In genomic region chr3:121641127-121641526, GRCh38 we compare ENCODE assay signal across 20 cellular contexts. TPM values are rescaled to one million over a fixed set of nuclear protein-coding genes. Genes with fewer than 3 reads are reported as not detected.
DNase-seq lines count a peak whose midpoint lies in the region; ATAC-seq and FAIRE-seq lines count a peak whose summit lies in the region.
"Had no signal": no experiment of that assay in that cellular context is flagged by ENCODE, and none has a peak within 500 bp of the region (broad histone marks: within the 10 kb centered on the region; RNA-seq: fewer than 3 reads in every experiment).

No MANE protein-coding gene starts in this region.

- H3K36me3 Mint-ChIP-seq in activated naive CD4-positive, alpha-beta T cell treated with anti-CD3 and anti-CD28 coated beads, Interleukin-2, amount 50 U/mL, for 24 hours, result peaks cover 37% of the 10 kb centered on the region
- H3K36me3 Mint-ChIP-seq in activated T-helper 17 cell treated with anti-CD3 and anti-CD28 coated beads, Interleukin-2, amount 50 U/mL, for 72 hours (ENCODE audit: low read depth), result peaks cover 96% of the 10 kb centered on the region
- peaks cover 89% of the 10 kb centered on the region for H3K36me3 Mint-ChIP-seq in stimulated activated memory B cell treated with anti-CD40 and anti-IgM and Interleukin-4, amounts not matched to agents 10 μg/mL and 1 μg/mL and 100 μg/mL, for 72 hours

- peaks cover 38% of the 10 kb centered on the region for H3K4me1 Mint-ChIP-seq in activated naive CD4-positive, alpha-beta T cell treated with anti-CD3 and anti-CD28 coated beads, Interleukin-2, amount 50 U/mL, for 24 hours
- H3K4me1 Mint-ChIP-seq in activated T-helper 17 cell treated with anti-CD3 and anti-CD28 coated beads, Interleukin-2, amount 50 U/mL, for 72 hours, result peaks cover 11% of the 10 kb centered on the region
- H3K4me1 Mint-ChIP-seq in stimulated activated memory B cell treated with anti-CD40 and anti-IgM and Interleukin-4, amounts not matched to agents 10 μg/mL and 1 μg/mL and 100 μg/mL, for 72 hours, result peaks cover 31% of the 10 kb centered on the region

- ATAC-seq in activated T-helper 17 cell treated with anti-CD3 and anti-CD28 coated beads, Interleukin-2, amount 50 U/mL, for 72 hours (replicated peaks), result no peak
- ATAC-seq in stimulated activated memory B cell treated with anti-CD40 and anti-IgM and Interleukin-4, amounts not matched to agents 10 μg/mL and 1 μg/mL and 100 μg/mL, for 72 hours, result no peak

- H3K27ac Mint-ChIP-seq in activated naive CD4-positive, alpha-beta T cell treated with anti-CD3 and anti-CD28 coated beads, Interleukin-2, amount 50 U/mL, for 24 hours, result peak overlapping the region; percentile 99
- peak overlapping the region; percentile 75 for H3K27ac Mint-ChIP-seq in activated T-helper 17 cell treated with anti-CD3 and anti-CD28 coated beads, Interleukin-2, amount 50 U/mL, for 72 hours
- H3K27ac Mint-ChIP-seq in stimulated activated memory B cell treated with anti-CD40 and anti-IgM and Interleukin-4, amounts not matched to agents 10 μg/mL and 1 μg/mL and 100 μg/mL, for 72 hours, result peak overlapping the region; percentile 62

- FAIRE-seq in GM19239 (lab: Jason Lieb, UNC), result peak; percentile 28
- FAIRE-seq in frontal cortex (lab: Jason Lieb, UNC), result no peak
- FAIRE-seq: G401.6 had no signal

- DNase-seq in activated naive CD4-positive, alpha-beta T cell treated with anti-CD3 and anti-CD28 coated beads, Interleukin-2, amount 50 U/mL, for 16 hours, result no peak
- no peak for DNase-seq in GM19239 (ENCODE audit: insufficient read length, low spot score)
- no peak for DNase-seq in cortex of kidney (lab: John Stamatoyannopoulos, UW)
- DNase-seq in frontal cortex (ENCODE audit: low spot score in 2 of 2), result no peak
- DNase-seq: ACHN; C1 segment of cervical spinal cord; DND-41; MV-4-11; NCI-H1417; NCI-H187; NCI-H2107; NCI-H510A; NCI-H748 treated with DMSO at 0.1 percent for 48 hours; NK-92 treated with Interleukin-12 subunit alpha and Interleukin-12 subunit beta, amount 100 ng/mL, for 24 hours; Right ventricle myocardium superior had no signal

- H3K4me3 Mint-ChIP-seq in activated naive CD4-positive, alpha-beta T cell treated with anti-CD3 and anti-CD28 coated beads, Interleukin-2, amount 50 U/mL, for 24 hours, result peak overlapping the region; percentile 73
- no peak overlapping the region for H3K4me3 Mint-ChIP-seq in activated T-helper 17 cell treated with anti-CD3 and anti-CD28 coated beads, Interleukin-2, amount 50 U/mL, for 72 hours
- no peak overlapping the region for H3K4me3 Mint-ChIP-seq in stimulated activated memory B cell treated with anti-CD40 and anti-IgM and Interleukin-4, amounts not matched to agents 10 μg/mL and 1 μg/mL and 100 μg/mL, for 72 hours

- no peaks in the 10 kb centered on the region for H3K27me3 Mint-ChIP-seq in activated naive CD4-positive, alpha-beta T cell treated with anti-CD3 and anti-CD28 coated beads, Interleukin-2, amount 50 U/mL, for 24 hours
- no peaks in the 10 kb centered on the region for H3K27me3 Mint-ChIP-seq in activated T-helper 17 cell treated with anti-CD3 and anti-CD28 coated beads, Interleukin-2, amount 50 U/mL, for 72 hours
- no peaks in the 10 kb centered on the region for H3K27me3 Mint-ChIP-seq in stimulated activated memory B cell treated with anti-CD40 and anti-IgM and Interleukin-4, amounts not matched to agents 10 μg/mL and 1 μg/mL and 100 μg/mL, for 72 hours

- no peaks in the 10 kb centered on the region for H3K9me3 Mint-ChIP-seq in activated naive CD4-positive, alpha-beta T cell treated with anti-CD3 and anti-CD28 coated beads, Interleukin-2, amount 50 U/mL, for 24 hours
- no peaks in the 10 kb centered on the region for H3K9me3 Mint-ChIP-seq in activated T-helper 17 cell treated with anti-CD3 and anti-CD28 coated beads, Interleukin-2, amount 50 U/mL, for 72 hours
- no peaks in the 10 kb centered on the region for H3K9me3 Mint-ChIP-seq in stimulated activated memory B cell treated with anti-CD40 and anti-IgM and Interleukin-4, amounts not matched to agents 10 μg/mL and 1 μg/mL and 100 μg/mL, for 72 hours

RNA-seq across cellular contexts. Expression of gene HCLS1, which starts 19.6 kb away (rescaled TPM):
- 100 to 1,000 TPM; 255 to 289 TPM for total RNA-seq in activated T-helper 17 cell treated with anti-CD3 and anti-CD28 coated beads, Interleukin-2, amount 50 U/mL, for 72 hours
- total RNA-seq in frontal cortex, result 0.82 TPM

RNA-seq across cellular contexts. Expression of gene FBXO40, which starts 47.9 kb away (rescaled TPM):
- not detected for total RNA-seq in activated T-helper 17 cell treated with anti-CD3 and anti-CD28 coated beads, Interleukin-2, amount 50 U/mL, for 72 hours
- not detected for total RNA-seq in frontal cortex
- total RNA-seq: H4 had no signal

Comparison
In these comparisons a context has a peak if more than half of its experiments do, and no peak if none do; other contexts are left out.
1. RNA of gene HCLS1, which starts 19.6 kb away (total RNA-seq): 255 to 289 TPM in activated T-helper 17 cell treated with anti-CD3 and anti-CD28 coated beads, Interleukin-2, amount 50 U/mL, for 72 hours; 0.82 TPM in frontal cortex (single experiment); every median in the first group is over 100 times any median in the second.
2. Peak in every context shown above with its lines, with median percentiles within 50 percentile points of each other: H3K27ac Mint-ChIP-seq.